In genomic region chr7:16644157-16644556, GRCh38 we compare ENCODE assay signal across 8 cellular contexts. TPM values are rescaled to one million over a fixed set of nuclear protein-coding genes. Genes with fewer than 3 reads are reported as not detected.
DNase-seq lines count a peak whose midpoint lies in the region; ATAC-seq and TF ChIP-seq lines count a peak whose summit lies in the region.

No MANE protein-coding gene starts in this region.

- peak overlapping the region; percentile 81 for H3K4me2 ChIP-seq in mesenchymal stem cell (ENCODE audit: low read length, poor library complexity, severe bottlenecking)

- peaks cover 45% of the 10 kb centered on the region for H3K4me1 Mint-ChIP-seq in activated T-cell treated with anti-CD3 and anti-CD28 coated beads, Interleukin-2, amount 50 U/mL, for 4 hours (ENCODE audit: low read depth)

- no peak overlapping the region for H3K23ac ChIP-seq in mesenchymal stem cell (ENCODE audit: low read length in 2 of 2)

- no peak for TF ChIP-seq CTCF in body of pancreas (IDR thresholded peaks at IDR 0.05)
- no peak for TF ChIP-seq CTCF in tibial nerve (IDR thresholded peaks at IDR 0.05)

- peak overlapping the region; percentile 97 for H3K9ac ChIP-seq in mesenchymal stem cell (ENCODE audit: low read length)

- TF ChIP-seq EP300 in tibial nerve (IDR thresholded peaks at IDR 0.05) = no peak

- intact Hi-C loops in body of pancreas (cut with DNase I) = no loop called here

- H4K8ac ChIP-seq in mesenchymal stem cell (ENCODE audit: low read length) = no peak overlapping the region

- peaks cover 15% of the 10 kb centered on the region for H3K36me3 Mint-ChIP-seq in activated T-cell treated with anti-CD3 and anti-CD28 coated beads, Interleukin-2, amount 50 U/mL, for 4 hours (ENCODE audit: insufficient read depth)

- H3K27ac ChIP-seq in body of pancreas = peak overlapping the region; percentile 86 to 97 (median 93)
- H3K27ac ChIP-seq in mesenchymal stem cell (ENCODE audit: low read length, poor library complexity, severe bottlenecking) = peak overlapping the region; percentile 88
- peak overlapping the region in 3 of 4 donors; percentile 86 to 97 (median 97) for H3K27ac ChIP-seq in tibial nerve

- H2AFZ ChIP-seq in mesenchymal stem cell (ENCODE audit: low read depth, low read length) = peak overlapping the region; percentile 66

- no peaks in the 10 kb centered on the region for H3K9me3 ChIP-seq in body of pancreas
- no peaks in the 10 kb centered on the region for H3K9me3 ChIP-seq in mesenchymal stem cell (ENCODE audit: control insufficient read depth, low read length)
- no peaks in the 10 kb centered on the region for H3K9me3 ChIP-seq in tibial nerve

- H3K18ac ChIP-seq in mesenchymal stem cell (ENCODE audit: low read depth in 1 of 2, low read length in 2 of 2) = no peak overlapping the region

- no peak overlapping the region for H2BK120ac ChIP-seq in mesenchymal stem cell (ENCODE audit: low read depth, low read length)

- H3K27me3 ChIP-seq in body of pancreas (no peaks in the 10 kb centered on the region), mesenchymal stem cell (ENCODE audit: control insufficient read depth in 1 of 2, insufficient read depth in 1 of 2, low read length in 2 of 2) (no peaks in the 10 kb centered on the region), tibial nerve (no peaks in the 10 kb centered on the region)

- DNase-seq in activated T-cell treated with anti-CD3 and anti-CD28 coated beads, Interleukin-2, amount 50 U/mL, for 4 hours = no peak
- no peak for DNase-seq in activated T-cell treated with anti-CD3 and anti-CD28 coated beads, Interleukin-2, amount 50 U/mL, for 48 hours
- DNase-seq in body of pancreas (no peak), mesenchymal stem cell (no peak), tibial nerve (ENCODE audit: low spot score in 2 of 2) (no peak), NOMO-1 (lab: John Stamatoyannopoulos, UW; ENCODE audit: unreplicated experiment in 2 of 2) (no peak), AML-193 (lab: John Stamatoyannopoulos, UW) (no peak)

- H2BK12ac ChIP-seq in mesenchymal stem cell (ENCODE audit: low read length in 2 of 2) = no peak overlapping the region

- no peaks in the 10 kb centered on the region for H3K36me3 ChIP-seq in body of pancreas (replicated peaks in 1 of 2; ENCODE audit: insufficient read depth in 1 of 2, low read depth in 2 of 2)
- peaks cover 0 to 6% of the 10 kb centered on the region in 2 experiments for H3K36me3 ChIP-seq in mesenchymal stem cell (ENCODE audit: control insufficient read depth in 1 of 2, insufficient read depth in 2 of 2, low read depth in 1 of 2, low read length in 2 of 2)
- peaks cover 0 to 2% (median 0%) of the 10 kb centered on the region in 3 donors for H3K36me3 ChIP-seq in tibial nerve

- H2BK15ac ChIP-seq in mesenchymal stem cell (ENCODE audit: low read depth, poor library complexity, severe bottlenecking) = no peak overlapping the region

- H3K14ac ChIP-seq in mesenchymal stem cell (ENCODE audit: low read length in 2 of 2) = no peak overlapping the region

- peaks cover 6% of the 10 kb centered on the region for H3K79me1 ChIP-seq in mesenchymal stem cell (replicated peaks; ENCODE audit: low read length, poor library complexity, severe bottlenecking)

- ATAC-seq in activated T-cell treated with anti-CD3 and anti-CD28 coated beads, Interleukin-2, amount 50 U/mL, for 4 hours = no peak
- no peak for ATAC-seq in body of pancreas
- ATAC-seq in GM21786 (IDR thresholded peaks at IDR 0.05; ENCODE audit: unreplicated experiment) = no peak

- H3K4ac ChIP-seq in mesenchymal stem cell (ENCODE audit: low read depth in 1 of 2, low read length in 2 of 2) = no peak overlapping the region

- H3K4me3 Mint-ChIP-seq in activated T-cell treated with anti-CD3 and anti-CD28 coated beads, Interleukin-2, amount 50 U/mL, for 4 hours = peak overlapping the region; percentile 94

- TF ChIP-seq POLR2A in body of pancreas (IDR thresholded peaks at IDR 0.05) (no peak), tibial nerve (IDR thresholded peaks at IDR 0.05) (no peak)

- WGBS in body of pancreas, 2 donors = 10 to 18% methylated on average over 4 of the region's 4 CpGs
- 90% methylated on average over 4 of the region's 4 CpGs for WGBS in mesenchymal stem cell
- 51 to 52% methylated on average over 4 of the region's 4 CpGs for WGBS in tibial nerve, 2 donors

- H3K4me1 ChIP-seq in body of pancreas (peaks cover 46% of the 10 kb centered on the region), mesenchymal stem cell (ENCODE audit: control insufficient read depth, insufficient read depth, low read depth, low read length) (peaks cover 4% of the 10 kb centered on the region), tibial nerve (peaks cover 0 to 55% (median 14%) of the 10 kb centered on the region in 4 donors)

- peak overlapping the region; percentile 15 for H2BK5ac ChIP-seq in mesenchymal stem cell (ENCODE audit: low read depth, low read length, poor library complexity, severe bottlenecking)

- no peak overlapping the region for H2AK5ac ChIP-seq in mesenchymal stem cell (ENCODE audit: low read length, severe bottlenecking)

- no peak overlapping the region for H4K91ac ChIP-seq in mesenchymal stem cell (ENCODE audit: low read length)

- no peaks in the 10 kb centered on the region for H3K9me3 Mint-ChIP-seq in activated T-cell treated with anti-CD3 and anti-CD28 coated beads, Interleukin-2, amount 50 U/mL, for 4 hours

- peak overlapping the region in 1 of 2 donors; percentile 60 for H3K4me3 ChIP-seq in body of pancreas
- H3K4me3 ChIP-seq in mesenchymal stem cell (ENCODE audit: insufficient read depth in 1 of 2, low read depth in 1 of 2, low read length in 2 of 2) = peak overlapping the region; percentile 77 to 94
- peak overlapping the region; percentile 83 to 89 (median 87) for H3K4me3 ChIP-seq in tibial nerve

- no peaks in the 10 kb centered on the region for H3K27me3 Mint-ChIP-seq in activated T-cell treated with anti-CD3 and anti-CD28 coated beads, Interleukin-2, amount 50 U/mL, for 4 hours (ENCODE audit: low read depth)

RNA-seq across cellular contexts. Expression of gene ANKMY2, which starts 1.4 kb away (rescaled TPM):
- total RNA-seq in activated T-cell treated with anti-CD3 and anti-CD28 coated beads, Interleukin-2, amount 50 U/mL, for 4 hours = 1 to 10 TPM; 5.7 to 7.1 (median 5.7) TPM
- total RNA-seq in body of pancreas (10 to 100 TPM in 1 of 2 donors, 1 to 10 TPM in 1; 8.6 to 12.5 TPM), tibial nerve (10 to 100 TPM; 10.0 to 15.3 (median 13.7) TPM)
- polyA plus RNA-seq in mesenchymal stem cell (2013, experiment 1 of 2) = 15.2 TPM
- 15.9 TPM for polyA plus RNA-seq in mesenchymal stem cell (2013, experiment 2 of 2)

RNA-seq across cellular contexts. Expression of gene BZW2, which starts 1.8 kb away (rescaled TPM):
- total RNA-seq in activated T-cell treated with anti-CD3 and anti-CD28 coated beads, Interleukin-2, amount 50 U/mL, for 4 hours = 100 to 1,000 TPM; 116 to 135 (median 127) TPM
- total RNA-seq in body of pancreas (10 to 100 TPM; 27.0 to 41.5 TPM), tibial nerve (10 to 100 TPM; 50.2 to 69.3 (median 52.3) TPM)
- polyA plus RNA-seq in mesenchymal stem cell (2013, experiment 1 of 2) = 47.8 TPM
- polyA plus RNA-seq in mesenchymal stem cell (2013, experiment 2 of 2) = 48.5 TPM
